Comparison of ENCODE assay signal across 8 cellular contexts in the genomic region with DNA sequence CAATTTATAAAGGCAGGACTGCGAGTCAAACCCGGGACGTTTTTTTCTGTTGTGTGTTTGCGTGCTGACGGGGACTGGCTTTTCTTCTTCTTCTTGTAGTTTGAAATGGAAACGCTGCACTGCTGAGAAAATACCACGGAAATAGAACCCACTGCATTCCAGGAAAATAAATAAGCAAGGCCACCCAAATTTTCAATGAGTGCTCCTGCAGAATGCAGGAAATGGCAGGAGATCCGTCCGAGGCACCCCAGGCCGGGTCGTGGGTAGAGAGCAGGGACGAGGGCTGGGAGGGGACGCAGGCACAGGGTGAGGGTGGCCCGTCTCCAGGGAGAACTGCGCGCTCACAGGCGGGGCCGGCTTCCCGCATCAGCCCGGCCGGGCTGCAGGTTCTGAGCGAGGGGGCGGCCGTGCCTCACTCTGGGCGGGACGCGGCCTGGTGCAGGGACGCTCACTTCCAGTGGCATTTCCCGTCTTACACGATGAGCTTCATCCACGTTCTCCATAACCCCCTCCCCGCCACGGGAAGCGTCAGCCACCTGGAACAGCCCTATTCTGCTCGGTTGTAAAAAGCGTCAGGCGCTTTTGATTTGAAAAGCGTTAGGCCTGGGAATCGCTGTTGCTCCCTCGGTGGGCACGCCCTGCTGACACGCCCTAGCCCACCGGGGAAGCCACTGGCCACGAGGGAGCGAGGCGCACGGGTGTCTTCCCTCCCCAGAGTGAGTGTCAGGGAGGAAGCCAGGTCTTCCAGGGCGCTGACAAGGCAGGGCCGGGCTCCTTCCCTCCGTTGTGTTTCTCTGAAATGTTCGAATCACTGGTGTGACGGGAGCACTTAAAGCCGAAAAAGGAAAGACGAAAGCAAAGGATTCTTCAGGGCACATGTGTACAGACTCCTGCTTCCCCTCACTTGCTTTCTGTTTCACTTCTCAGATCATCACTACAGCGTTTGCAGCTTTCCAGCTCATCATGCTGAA. TPM values are rescaled to one million over a fixed set of nuclear protein-coding genes. Genes with fewer than 3 reads are reported as not detected.
A peak's percentile ranks its signal among the peaks of the same experiment; 100 is the strongest.
DNase-seq lines count a peak whose midpoint lies in the region; ATAC-seq and TF ChIP-seq lines count a peak whose summit lies in the region.

No MANE protein-coding gene starts in this region.

- H3K27me3 Mint-ChIP-seq in neural crest cell (ENCODE audit: low read depth): peaks cover 55% of the 10 kb centered on the region

- H3K36me3 ChIP-seq in NT2/D1 (ENCODE audit: insufficient read depth, insufficient read length, low read length) (no peaks in the 10 kb centered on the region), subcutaneous abdominal adipose tissue (ENCODE audit: control insufficient read depth in 5 of 5, insufficient read depth in 5 of 5, low read length in 5 of 5) (no peaks in the 10 kb centered on the region)

- H3K4me1 ChIP-seq in NT2/D1 (ENCODE audit: insufficient read depth, insufficient read length) (no peaks in the 10 kb centered on the region), subcutaneous abdominal adipose tissue (ENCODE audit: control insufficient read depth in 5 of 5, insufficient read depth in 5 of 5, low read length in 5 of 5) (peaks cover 0 to 29% (median 18%) of the 10 kb centered on the region in 5 donors)

- H3K9ac ChIP-seq in NT2/D1 (ENCODE audit: insufficient read length, low read depth) (peak overlapping the region; percentile 72), subcutaneous abdominal adipose tissue (ENCODE audit: low read length in 5 of 5) (peak overlapping the region; percentile 38 to 89 (median 86))

- no peak for TF ChIP-seq CTCF in fibroblast of villous mesenchyme (IDR thresholded peaks at IDR 0.05; ENCODE audit: insufficient read depth, low read depth, low read length)
- no peak for TF ChIP-seq CTCF in neural crest cell (conservative IDR thresholded peaks at IDR 0.05)

- H3K9me3 ChIP-seq in NT2/D1 (ENCODE audit: insufficient read depth, low read length): no peaks in the 10 kb centered on the region
- H3K9me3 ChIP-seq in subcutaneous abdominal adipose tissue (ENCODE audit: control insufficient read depth in 5 of 5, low read length in 5 of 5): no peaks in the 10 kb centered on the region

- H3K27ac ChIP-seq in subcutaneous abdominal adipose tissue (ENCODE audit: low read depth, low read length): peak overlapping the region; percentile 87

- H3K9me3 Mint-ChIP-seq in neural crest cell: no peaks in the 10 kb centered on the region

- DNase-seq in SHP77 (lab: John Stamatoyannopoulos, UW) (peak; percentile 63 to 66), SHP77 treated with DMSO at 0.1 percent for 48 hours (lab: John Stamatoyannopoulos, UW) (no peak), NT2/D1 (ENCODE audit: low read depth, low spot score) (no peak), fibroblast of villous mesenchyme (ENCODE audit: low read depth) (peak; percentile 89), neural crest cell (ENCODE audit: low read depth, low spot score) (peak; percentile 12)
- DNase-seq in activated effector memory CD4-positive, alpha-beta T cell treated with Interleukin-2 at 50 U/mL for 16 hours: peak; percentile 40

- H3K27ac Mint-ChIP-seq in neural crest cell (ENCODE audit: unreplicated experiment): no peak overlapping the region

- ATAC-seq in HG02970 (IDR thresholded peaks at IDR 0.05; ENCODE audit: low FRiP score, unreplicated experiment): peak; percentile 60

- H3K27me3 ChIP-seq in NT2/D1 (ENCODE audit: insufficient read depth, insufficient read length) (peaks cover 20% of the 10 kb centered on the region), subcutaneous abdominal adipose tissue (ENCODE audit: control insufficient read depth in 5 of 5, insufficient read depth in 4 of 5, low read length in 5 of 5) (peaks cover 3 to 6% (median 5%) of the 10 kb centered on the region in 5 donors)

- H3K36me3 Mint-ChIP-seq in neural crest cell (ENCODE audit: low read depth): no peaks in the 10 kb centered on the region

- peak overlapping the region; percentile 85 for H3K4me3 Mint-ChIP-seq in neural crest cell

- H3K4me3 ChIP-seq in NT2/D1 (ENCODE audit: insufficient read length, low read depth) (peak overlapping the region; percentile 55), fibroblast of villous mesenchyme (ENCODE audit: low read depth, low read length) (peak overlapping the region; percentile 71), subcutaneous abdominal adipose tissue (ENCODE audit: low read depth in 1 of 5, low read length in 5 of 5) (peak overlapping the region; percentile 79 to 90 (median 85))

- H3K4me1 Mint-ChIP-seq in neural crest cell: peaks cover 13% of the 10 kb centered on the region

RNA-seq across cellular contexts. Expression of a gene that starts 17.9 kb away (rescaled TPM):
- total RNA-seq in fibroblast of villous mesenchyme: 24.8 and 29.8 TPM in 2 replicates
- total RNA-seq in neural crest cell: 22.6 and 24.9 TPM in 2 replicates

RNA-seq across cellular contexts. Expression of a gene that starts 54.0 kb away (rescaled TPM):
- total RNA-seq in fibroblast of villous mesenchyme (0.86 and 1.9 TPM in 2 replicates), neural crest cell (0.40 and 0.59 TPM in 2 replicates)

Comparison
In these comparisons a context has a peak if more than half of its experiments do, and no peak if none do; other contexts are left out.
1. DNase-seq: peak in SHP77 (2 of 2), activated effector memory CD4-positive, alpha-beta T cell treated with Interleukin-2 at 50 U/mL for 16 hours (single experiment), fibroblast of villous mesenchyme (single experiment) and neural crest cell (single experiment); none in SHP77 treated with DMSO at 0.1 percent for 48 hours (single experiment) and NT2/D1 (single experiment).
2. Peak in every context shown above with its lines, with median percentiles within 50 percentile points of each other: H3K4me3 ChIP-seq.